Comparison of ENCODE assay signal across 1 cellular context in the genomic region with DNA sequence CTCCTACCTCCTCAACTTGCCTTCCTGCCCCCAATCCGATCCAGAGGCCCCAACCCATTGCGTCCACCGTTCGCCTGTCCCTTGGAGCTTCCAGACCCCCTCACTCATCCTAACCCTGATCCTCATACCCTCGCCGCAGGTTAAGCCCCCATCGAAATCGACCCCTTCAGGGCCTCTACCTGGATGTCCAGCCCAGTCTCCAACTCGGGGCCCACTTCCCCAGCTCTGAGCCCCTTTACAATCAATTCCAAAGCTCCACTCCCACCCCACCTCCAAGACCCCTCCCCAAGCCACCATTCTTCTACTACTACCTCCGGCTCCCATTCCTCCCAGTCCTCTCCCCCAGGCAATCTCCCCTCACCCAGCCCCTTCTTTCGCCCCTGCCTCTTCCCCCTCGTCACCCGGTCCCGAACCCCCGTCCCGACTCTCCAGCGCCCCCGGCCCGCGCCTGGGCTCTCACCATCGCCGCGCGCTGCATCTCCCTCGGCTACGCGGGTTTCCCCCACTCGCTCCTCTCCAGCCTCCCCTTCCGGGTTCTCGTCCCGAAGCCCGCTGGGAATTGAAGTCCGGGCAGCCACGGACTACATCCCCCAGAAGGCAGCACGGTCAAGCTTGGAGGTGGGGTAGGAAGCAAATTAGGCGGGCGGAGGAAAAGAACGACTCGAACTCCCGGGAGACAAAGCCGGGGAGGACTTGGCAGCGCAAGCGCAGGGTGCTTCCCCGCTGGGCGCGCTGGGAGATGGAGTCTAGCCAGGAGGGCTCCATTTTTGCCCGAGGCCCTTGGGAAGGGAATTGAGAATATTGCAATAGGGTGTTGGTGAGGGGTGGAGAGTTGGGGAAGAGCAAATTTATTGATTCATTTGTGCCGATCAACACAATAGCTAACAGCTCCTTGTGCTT.
TF ChIP-seq lines count a peak whose summit lies in the region.

A gene with protein sequence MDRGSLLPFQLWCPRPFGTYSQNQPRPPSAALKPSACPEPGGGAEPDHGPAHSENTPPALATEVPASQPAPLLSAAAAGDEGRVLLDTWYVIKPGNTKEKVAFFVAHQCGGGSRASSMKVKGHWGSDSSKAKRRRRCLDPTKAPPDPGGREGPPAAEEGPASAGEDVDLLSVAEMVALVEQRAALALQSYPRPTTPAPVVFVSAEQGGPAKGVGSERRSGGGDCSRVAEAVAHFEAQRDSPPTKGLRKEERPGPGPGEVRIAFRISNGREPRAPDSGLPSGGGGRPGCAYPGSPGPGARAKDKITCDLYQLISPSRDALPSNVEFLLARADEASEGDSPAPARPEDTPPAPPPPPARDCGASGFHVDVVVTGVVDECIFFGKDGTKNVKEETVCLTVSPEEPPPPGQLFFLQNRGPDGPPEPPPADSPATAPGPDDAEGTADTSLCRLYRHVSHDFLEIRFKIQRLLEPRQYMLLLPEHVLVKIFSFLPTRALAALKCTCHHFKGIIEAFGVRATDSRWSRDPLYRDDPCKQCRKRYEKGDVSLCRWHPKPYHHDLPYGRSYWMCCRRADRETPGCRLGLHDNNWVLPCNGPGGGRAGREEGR (minus strand): TSS at position 508 of the 900 bp plus-strand sequence. CDS start 17,401 bp downstream, outside the sequence.

TF ChIP-seq in HEK293, 187 proteins besides CTCF, POLR2A, EP300 and RAD21 (continued from another document and continues in another):
- no peak for TF ChIP-seq ZNF138 (tag by site-specific recombination; IDR thresholded peaks at IDR 0.05; ENCODE audit: borderline replicate concordance)
- TF ChIP-seq, protein P1, sequence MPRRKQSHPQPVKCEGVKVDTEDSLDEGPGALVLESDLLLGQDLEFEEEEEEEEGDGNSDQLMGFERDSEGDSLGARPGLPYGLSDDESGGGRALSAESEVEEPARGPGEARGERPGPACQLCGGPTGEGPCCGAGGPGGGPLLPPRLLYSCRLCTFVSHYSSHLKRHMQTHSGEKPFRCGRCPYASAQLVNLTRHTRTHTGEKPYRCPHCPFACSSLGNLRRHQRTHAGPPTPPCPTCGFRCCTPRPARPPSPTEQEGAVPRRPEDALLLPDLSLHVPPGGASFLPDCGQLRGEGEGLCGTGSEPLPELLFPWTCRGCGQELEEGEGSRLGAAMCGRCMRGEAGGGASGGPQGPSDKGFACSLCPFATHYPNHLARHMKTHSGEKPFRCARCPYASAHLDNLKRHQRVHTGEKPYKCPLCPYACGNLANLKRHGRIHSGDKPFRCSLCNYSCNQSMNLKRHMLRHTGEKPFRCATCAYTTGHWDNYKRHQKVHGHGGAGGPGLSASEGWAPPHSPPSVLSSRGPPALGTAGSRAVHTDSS (tag by site-specific recombination; IDR thresholded peaks at IDR 0.05), result no peak
- TF ChIP-seq ZFP37 (tag by site-specific recombination; IDR thresholded peaks at IDR 0.05), result peak; percentile 35; the same call in 1 of the 2 replicates
- TF ChIP-seq, protein P2, sequence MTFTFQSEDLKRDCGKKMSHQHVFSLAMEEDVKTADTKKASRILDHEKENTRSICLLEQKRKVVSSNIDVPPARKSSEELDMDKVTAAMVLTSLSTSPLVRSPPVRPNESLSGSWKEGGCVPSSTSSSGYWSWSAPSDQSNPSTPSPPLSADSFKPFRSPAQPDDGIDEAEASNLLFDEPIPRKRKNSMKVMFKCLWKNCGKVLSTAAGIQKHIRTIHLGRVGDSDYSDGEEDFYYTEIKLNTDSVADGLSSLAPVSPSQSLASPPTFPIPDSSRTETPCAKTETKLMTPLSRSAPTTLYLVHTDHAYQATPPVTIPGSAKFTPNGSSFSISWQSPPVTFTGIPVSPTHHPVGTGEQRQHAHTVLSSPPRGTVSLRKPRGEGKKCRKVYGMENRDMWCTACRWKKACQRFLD (tag by site-specific recombination; IDR thresholded peaks at IDR 0.05), result no peak
- TF ChIP-seq GLIS1 (tag by site-specific recombination; IDR thresholded peaks at IDR 0.05), result peak; percentile 84
- TF ChIP-seq ZFP3 (tag by site-specific recombination; IDR thresholded peaks at IDR 0.05; ENCODE audit: low read depth), result no peak
- peak; percentile 59 for TF ChIP-seq SP2 (tag by site-specific recombination; IDR thresholded peaks at IDR 0.05)
- 0 out of 2 replicates have a peak, but pooled peaks have one; percentile 33 for TF ChIP-seq ZNF324 (tag by site-specific recombination; IDR thresholded peaks at IDR 0.05)
- TF ChIP-seq ZNF202 (tag by site-specific recombination; IDR thresholded peaks at IDR 0.05; ENCODE audit: borderline replicate concordance), result no peak
- TF ChIP-seq ZFP41 (tag by site-specific recombination; IDR thresholded peaks at IDR 0.05; ENCODE audit: borderline replicate concordance), result no peak
- TF ChIP-seq ZNF670 (tag by site-specific recombination; IDR thresholded peaks at IDR 0.05; ENCODE audit: low read depth), result no peak
- TF ChIP-seq ZNF544 (tag by site-specific recombination; IDR thresholded peaks at IDR 0.05), result no peak
- TF ChIP-seq ZNF658 (tag by site-specific recombination; IDR thresholded peaks at IDR 0.05), result no peak
- peak; percentile 77 for TF ChIP-seq KLF8 (tag by site-specific recombination; IDR thresholded peaks at IDR 0.05)
- TF ChIP-seq ZNF274 (IDR thresholded peaks at IDR 0.05; ENCODE audit: low read length), result no peak
- TF ChIP-seq ZNF274 (tag by site-specific recombination; IDR thresholded peaks at IDR 0.05; ENCODE audit: borderline replicate concordance), result no peak
- TF ChIP-seq ZNF501 (tag by site-specific recombination; IDR thresholded peaks at IDR 0.05), result peak; percentile 73; the same call in 1 of the 2 replicates
- no peak for TF ChIP-seq ZNF433 (tag by site-specific recombination; IDR thresholded peaks at IDR 0.05; ENCODE audit: low read depth)
- TF ChIP-seq ZNF311 (tag by site-specific recombination; IDR thresholded peaks at IDR 0.05; ENCODE audit: borderline replicate concordance), result no peak
- peak; percentile 52 for TF ChIP-seq EGR2 (tag by site-specific recombination; IDR thresholded peaks at IDR 0.05; ENCODE audit: low read depth)
- TF ChIP-seq ZNF529 (tag by site-specific recombination; IDR thresholded peaks at IDR 0.05; ENCODE audit: insufficient replicate concordance), result no peak
- TF ChIP-seq, protein P3, sequence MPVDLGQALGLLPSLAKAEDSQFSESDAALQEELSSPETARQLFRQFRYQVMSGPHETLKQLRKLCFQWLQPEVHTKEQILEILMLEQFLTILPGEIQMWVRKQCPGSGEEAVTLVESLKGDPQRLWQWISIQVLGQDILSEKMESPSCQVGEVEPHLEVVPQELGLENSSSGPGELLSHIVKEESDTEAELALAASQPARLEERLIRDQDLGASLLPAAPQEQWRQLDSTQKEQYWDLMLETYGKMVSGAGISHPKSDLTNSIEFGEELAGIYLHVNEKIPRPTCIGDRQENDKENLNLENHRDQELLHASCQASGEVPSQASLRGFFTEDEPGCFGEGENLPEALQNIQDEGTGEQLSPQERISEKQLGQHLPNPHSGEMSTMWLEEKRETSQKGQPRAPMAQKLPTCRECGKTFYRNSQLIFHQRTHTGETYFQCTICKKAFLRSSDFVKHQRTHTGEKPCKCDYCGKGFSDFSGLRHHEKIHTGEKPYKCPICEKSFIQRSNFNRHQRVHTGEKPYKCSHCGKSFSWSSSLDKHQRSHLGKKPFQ (tag by site-specific recombination; IDR thresholded peaks at IDR 0.05), result no peak
- no peak for TF ChIP-seq ZNF510 (tag by site-specific recombination; IDR thresholded peaks at IDR 0.05; ENCODE audit: insufficient replicate concordance)
- no peak; the same call in none of the 2 replicates for TF ChIP-seq SP7 (tag by site-specific recombination; IDR thresholded peaks at IDR 0.05)
- no peak for TF ChIP-seq REPIN1 (tag by site-specific recombination; IDR thresholded peaks at IDR 0.05; ENCODE audit: low read depth)
- no peak for TF ChIP-seq HOXD13 (CRISPR knock-in tag; IDR thresholded peaks at IDR 0.05; ENCODE audit: borderline replicate concordance)
- no peak for TF ChIP-seq ZNF830 (tag by site-specific recombination; IDR thresholded peaks at IDR 0.05; ENCODE audit: low read depth)
- no peak for TF ChIP-seq ZNF660 (tag by site-specific recombination; IDR thresholded peaks at IDR 0.05)
- no peak for TF ChIP-seq ZNF239 (tag by site-specific recombination; IDR thresholded peaks at IDR 0.05)
- TF ChIP-seq, protein P4, sequence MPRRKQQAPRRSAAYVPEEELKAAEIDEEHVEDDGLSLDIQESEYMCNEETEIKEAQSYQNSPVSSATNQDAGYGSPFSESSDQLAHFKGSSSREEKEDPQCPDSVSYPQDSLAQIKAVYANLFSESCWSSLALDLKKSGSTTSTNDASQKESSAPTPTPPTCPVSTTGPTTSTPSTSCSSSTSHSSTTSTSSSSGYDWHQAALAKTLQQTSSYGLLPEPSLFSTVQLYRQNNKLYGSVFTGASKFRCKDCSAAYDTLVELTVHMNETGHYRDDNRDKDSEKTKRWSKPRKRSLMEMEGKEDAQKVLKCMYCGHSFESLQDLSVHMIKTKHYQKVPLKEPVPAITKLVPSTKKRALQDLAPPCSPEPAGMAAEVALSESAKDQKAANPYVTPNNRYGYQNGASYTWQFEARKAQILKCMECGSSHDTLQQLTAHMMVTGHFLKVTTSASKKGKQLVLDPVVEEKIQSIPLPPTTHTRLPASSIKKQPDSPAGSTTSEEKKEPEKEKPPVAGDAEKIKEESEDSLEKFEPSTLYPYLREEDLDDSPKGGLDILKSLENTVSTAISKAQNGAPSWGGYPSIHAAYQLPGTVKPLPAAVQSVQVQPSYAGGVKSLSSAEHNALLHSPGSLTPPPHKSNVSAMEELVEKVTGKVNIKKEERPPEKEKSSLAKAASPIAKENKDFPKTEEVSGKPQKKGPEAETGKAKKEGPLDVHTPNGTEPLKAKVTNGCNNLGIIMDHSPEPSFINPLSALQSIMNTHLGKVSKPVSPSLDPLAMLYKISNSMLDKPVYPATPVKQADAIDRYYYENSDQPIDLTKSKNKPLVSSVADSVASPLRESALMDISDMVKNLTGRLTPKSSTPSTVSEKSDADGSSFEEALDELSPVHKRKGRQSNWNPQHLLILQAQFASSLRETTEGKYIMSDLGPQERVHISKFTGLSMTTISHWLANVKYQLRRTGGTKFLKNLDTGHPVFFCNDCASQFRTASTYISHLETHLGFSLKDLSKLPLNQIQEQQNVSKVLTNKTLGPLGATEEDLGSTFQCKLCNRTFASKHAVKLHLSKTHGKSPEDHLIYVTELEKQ (tag by site-specific recombination; IDR thresholded peaks at IDR 0.05; ENCODE audit: borderline replicate concordance), result no peak
- 0 out of 2 replicates have a peak, but pooled peaks have one; percentile 20 for TF ChIP-seq ZNF791 (tag by site-specific recombination; IDR thresholded peaks at IDR 0.05)
- no peak for TF ChIP-seq ZNF354C (tag by site-specific recombination; IDR thresholded peaks at IDR 0.05; ENCODE audit: borderline replicate concordance, low read depth)
- TF ChIP-seq ZFP69B (tag by site-specific recombination; IDR thresholded peaks at IDR 0.05), result 0 out of 2 replicates have a peak, but pooled peaks have one; percentile 37
- peak; percentile 83 for TF ChIP-seq ZXDB (tag by site-specific recombination; IDR thresholded peaks at IDR 0.05)
- TF ChIP-seq ZNF366 (tag by site-specific recombination; conservative IDR thresholded peaks at IDR 0.05), result peak; percentile 91
- TF ChIP-seq, protein P5, sequence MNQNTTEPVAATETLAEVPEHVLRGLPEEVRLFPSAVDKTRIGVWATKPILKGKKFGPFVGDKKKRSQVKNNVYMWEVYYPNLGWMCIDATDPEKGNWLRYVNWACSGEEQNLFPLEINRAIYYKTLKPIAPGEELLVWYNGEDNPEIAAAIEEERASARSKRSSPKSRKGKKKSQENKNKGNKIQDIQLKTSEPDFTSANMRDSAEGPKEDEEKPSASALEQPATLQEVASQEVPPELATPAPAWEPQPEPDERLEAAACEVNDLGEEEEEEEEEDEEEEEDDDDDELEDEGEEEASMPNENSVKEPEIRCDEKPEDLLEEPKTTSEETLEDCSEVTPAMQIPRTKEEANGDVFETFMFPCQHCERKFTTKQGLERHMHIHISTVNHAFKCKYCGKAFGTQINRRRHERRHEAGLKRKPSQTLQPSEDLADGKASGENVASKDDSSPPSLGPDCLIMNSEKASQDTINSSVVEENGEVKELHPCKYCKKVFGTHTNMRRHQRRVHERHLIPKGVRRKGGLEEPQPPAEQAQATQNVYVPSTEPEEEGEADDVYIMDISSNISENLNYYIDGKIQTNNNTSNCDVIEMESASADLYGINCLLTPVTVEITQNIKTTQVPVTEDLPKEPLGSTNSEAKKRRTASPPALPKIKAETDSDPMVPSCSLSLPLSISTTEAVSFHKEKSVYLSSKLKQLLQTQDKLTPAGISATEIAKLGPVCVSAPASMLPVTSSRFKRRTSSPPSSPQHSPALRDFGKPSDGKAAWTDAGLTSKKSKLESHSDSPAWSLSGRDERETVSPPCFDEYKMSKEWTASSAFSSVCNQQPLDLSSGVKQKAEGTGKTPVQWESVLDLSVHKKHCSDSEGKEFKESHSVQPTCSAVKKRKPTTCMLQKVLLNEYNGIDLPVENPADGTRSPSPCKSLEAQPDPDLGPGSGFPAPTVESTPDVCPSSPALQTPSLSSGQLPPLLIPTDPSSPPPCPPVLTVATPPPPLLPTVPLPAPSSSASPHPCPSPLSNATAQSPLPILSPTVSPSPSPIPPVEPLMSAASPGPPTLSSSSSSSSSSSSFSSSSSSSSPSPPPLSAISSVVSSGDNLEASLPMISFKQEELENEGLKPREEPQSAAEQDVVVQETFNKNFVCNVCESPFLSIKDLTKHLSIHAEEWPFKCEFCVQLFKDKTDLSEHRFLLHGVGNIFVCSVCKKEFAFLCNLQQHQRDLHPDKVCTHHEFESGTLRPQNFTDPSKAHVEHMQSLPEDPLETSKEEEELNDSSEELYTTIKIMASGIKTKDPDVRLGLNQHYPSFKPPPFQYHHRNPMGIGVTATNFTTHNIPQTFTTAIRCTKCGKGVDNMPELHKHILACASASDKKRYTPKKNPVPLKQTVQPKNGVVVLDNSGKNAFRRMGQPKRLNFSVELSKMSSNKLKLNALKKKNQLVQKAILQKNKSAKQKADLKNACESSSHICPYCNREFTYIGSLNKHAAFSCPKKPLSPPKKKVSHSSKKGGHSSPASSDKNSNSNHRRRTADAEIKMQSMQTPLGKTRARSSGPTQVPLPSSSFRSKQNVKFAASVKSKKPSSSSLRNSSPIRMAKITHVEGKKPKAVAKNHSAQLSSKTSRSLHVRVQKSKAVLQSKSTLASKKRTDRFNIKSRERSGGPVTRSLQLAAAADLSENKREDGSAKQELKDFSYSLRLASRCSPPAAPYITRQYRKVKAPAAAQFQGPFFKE (tag by site-specific recombination; IDR thresholded peaks at IDR 0.05; ENCODE audit: borderline replicate concordance), result no peak
